In the genomic region with DNA sequence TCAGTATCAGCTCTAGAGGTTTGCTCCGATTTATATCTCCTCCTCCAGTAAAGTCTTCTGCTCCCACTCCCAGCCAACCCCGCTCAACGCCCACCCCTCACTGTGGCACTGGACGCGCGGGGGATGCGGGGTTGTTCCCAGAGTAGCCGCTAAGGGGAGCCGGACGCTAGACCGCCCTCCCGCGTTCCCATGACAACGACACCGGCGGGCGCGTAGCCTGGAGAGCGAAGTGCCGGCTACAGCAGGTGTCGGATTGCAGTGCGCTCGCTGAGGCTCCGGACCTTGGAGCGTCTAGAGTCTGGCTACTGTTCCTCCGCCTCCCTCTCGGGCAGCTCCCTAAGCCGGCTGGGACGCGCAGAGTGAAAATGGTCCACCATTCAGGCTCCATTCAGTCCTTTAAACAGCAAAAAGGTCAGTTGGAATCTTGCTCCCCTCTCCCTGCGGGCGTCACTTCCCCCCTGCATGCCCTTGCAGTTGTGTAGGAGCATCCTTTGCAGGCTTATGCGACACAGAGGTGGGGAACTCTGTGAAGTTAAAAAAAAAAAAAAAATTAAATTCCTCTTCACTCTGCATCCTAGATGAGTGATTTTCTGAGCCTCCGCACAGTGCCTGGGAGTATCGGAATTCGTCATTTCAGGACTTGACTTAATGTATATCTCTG, we compare ENCODE assay signal across 8 cellular contexts. TPM values are rescaled to one million over a fixed set of nuclear protein-coding genes. Genes with fewer than 3 reads are reported as not detected.
DNase-seq lines count a peak whose midpoint lies in the region; ATAC-seq and TF ChIP-seq lines count a peak whose summit lies in the region.

A gene (plus strand): TSS at position 220 of the 661 bp plus-strand sequence. CDS start 146 bp downstream, at position 366.

- no peaks in the 10 kb centered on the region for H3K9me3 ChIP-seq in DOHH2 (ENCODE audit: control insufficient read depth, insufficient read depth, low read length)
- no peaks in the 10 kb centered on the region for H3K9me3 ChIP-seq in suprapubic skin

- H3K9me3 Mint-ChIP-seq in chondrocyte (ENCODE audit: low read depth): no peaks in the 10 kb centered on the region

- H3K4me1 ChIP-seq in DOHH2 (ENCODE audit: control insufficient read depth, low read length) (no peaks in the 10 kb centered on the region), suprapubic skin (peaks cover 7% of the 10 kb centered on the region)

- H3K4me3 Mint-ChIP-seq in chondrocyte (ENCODE audit: unreplicated experiment): peak within 1 kb of the TSS; percentile 68

- peak; percentile 88 for DNase-seq in NCI-H748 treated with DMSO at 0.1 percent for 48 hours (lab: John Stamatoyannopoulos, UW)
- peak; percentile 96 for DNase-seq in chondrocyte (ENCODE audit: low spot score)
- DNase-seq in left kidney (ENCODE audit: low read depth, low spot score): peak; percentile 98
- no peak for DNase-seq in suprapubic skin (ENCODE audit: low spot score in 2 of 2)
- DNase-seq in activated naive CD4-positive, alpha-beta T cell treated with Interleukin-2 at 50 U/mL for 16 hours: no peak

- no peaks in the 10 kb centered on the region for H3F3A ChIP-seq in DOHH2 (ENCODE audit: control insufficient read depth, insufficient read depth)

- H3K27ac ChIP-seq in DOHH2 (ENCODE audit: low read depth, low read length) (no peak within 1 kb of the TSS), suprapubic skin (no peak within 1 kb of the TSS)

- H4K20me1 ChIP-seq in DOHH2 (ENCODE audit: control insufficient read depth, insufficient read depth, low read depth, low read length): no peaks in the 10 kb centered on the region

- no peak for TF ChIP-seq POLR2A in suprapubic skin (IDR thresholded peaks at IDR 0.05)

- no peaks in the 10 kb centered on the region for H3K36me3 Mint-ChIP-seq in chondrocyte (ENCODE audit: low read depth)

- WGBS in suprapubic skin: 7% methylated on average over 23 of the region's 36 CpGs

- H3K27ac Mint-ChIP-seq in chondrocyte (ENCODE audit: unreplicated experiment): no peak within 1 kb of the TSS

- peak; percentile 34 for TF ChIP-seq CTCF in DOHH2 (IDR thresholded peaks at IDR 0.05; ENCODE audit: low read depth, low read length, poor library complexity, severe bottlenecking)
- peak; percentile 83 for TF ChIP-seq CTCF in chondrocyte (IDR thresholded peaks at IDR 0.05)
- peak in 1 of 2 donors; percentile 22 for TF ChIP-seq CTCF in suprapubic skin (IDR thresholded peaks at IDR 0.05)

- no peaks in the 10 kb centered on the region for H3K9me2 ChIP-seq in DOHH2 (replicated peaks; ENCODE audit: control insufficient read depth, low read length)

- peaks cover 30% of the 10 kb centered on the region for H3K27me3 Mint-ChIP-seq in chondrocyte (ENCODE audit: low read depth)

- TF ChIP-seq EP300 in suprapubic skin (IDR thresholded peaks at IDR 0.05): no peak

- ATAC-seq in GM19455 (IDR thresholded peaks at IDR 0.05; ENCODE audit: unreplicated experiment) (peak; percentile 67), HG03457 (IDR thresholded peaks at IDR 0.05; ENCODE audit: unreplicated experiment) (peak; percentile 97)

- H3K4me3 ChIP-seq in DOHH2 (ENCODE audit: low read length) (no peak within 1 kb of the TSS), suprapubic skin (peak within 1 kb of the TSS; percentile 33)

- H3K27me3 ChIP-seq in DOHH2 (ENCODE audit: control insufficient read depth, low read length): 0 out of 2 replicates have a peak, but pooled peaks cover 2% of the 10 kb centered on the region
- H3K27me3 ChIP-seq in suprapubic skin: peaks cover 19% of the 10 kb centered on the region

- H3K4me1 Mint-ChIP-seq in chondrocyte (ENCODE audit: low read depth): peaks cover 17% of the 10 kb centered on the region

- peak within 1 kb of the TSS; percentile 20; the same call in 1 of the 2 replicates for H3K4me2 ChIP-seq in DOHH2 (ENCODE audit: low read length)

- H3K79me2 ChIP-seq in DOHH2 (ENCODE audit: control insufficient read depth, low read length): no peaks in the 10 kb centered on the region

- no peaks in the 10 kb centered on the region for H3K36me3 ChIP-seq in DOHH2 (ENCODE audit: control insufficient read depth, low read length)
- H3K36me3 ChIP-seq in suprapubic skin: no peaks in the 10 kb centered on the region

RNA-seq across cellular contexts. Expression of the gene that starts here (rescaled TPM):
- total RNA-seq in chondrocyte (0.07 TPM in 1 of 3 replicates, not detected in the others), suprapubic skin (under 1 TPM in 3 of 4 donors, not detected in 1; 0.08 to 0.29 (median 0.16) TPM)

Comparison
In these comparisons a context has a peak if more than half of its experiments do, and no peak if none do; other contexts are left out.
1. Peak in DNase-seq in chondrocyte; RNA of the gene not detected or under 1 TPM.
2. DNase-seq: peak in NCI-H748 treated with DMSO at 0.1 percent for 48 hours (single experiment) and left kidney (single experiment); none in suprapubic skin (0 of 2) and activated naive CD4-positive, alpha-beta T cell treated with Interleukin-2 at 50 U/mL for 16 hours (single experiment).